In genomic region chr20:11982958-11983470, GRCh38 we compare ENCODE assay signal across 16 cellular contexts.
"Had no signal": no experiment of that assay in that cellular context is flagged by ENCODE, and none has a peak within 500 bp of the region (broad histone marks: within the 10 kb centered on the region; RNA-seq: fewer than 3 reads in every experiment).

No MANE protein-coding gene starts in this region.

- FAIRE-seq: bronchial epithelial cell had no signal

- DNase-seq: activated CD4-positive, CD25-positive, alpha-beta regulatory T cell treated with anti-CD3 and anti-CD28 coated beads, Interleukin-2, amount 50 U/mL, for 72 hours; activated naive CD4-positive, alpha-beta T cell treated with anti-CD3 and anti-CD28 coated beads, Interleukin-2, amount 10 ng/mL, durations not matched to agents 7 days and 5 days; activated T-cell treated with anti-CD3 and anti-CD28 coated beads, Interleukin-2, amount 50 U/mL, for 1 hour; dorsolateral prefrontal cortex; hypothalamus; kidney glomerular epithelial cell; naive thymus-derived CD8-positive, alpha-beta T cell; thyroid gland; uterus had no signal

- H3K4me3 ChIP-seq: ascending aorta, dorsolateral prefrontal cortex, esophagus muscularis mucosa, lung, SK-N-MC, thyroid gland, uterus had no signal

- H3K4me1 ChIP-seq: ascending aorta, thyroid gland, uterus had no signal

- H3K27ac ChIP-seq: ascending aorta, dorsolateral prefrontal cortex, esophagus muscularis mucosa, neutrophil, SK-N-MC, thyroid gland, uterus had no signal

- ATAC-seq: naive thymus-derived CD8-positive, alpha-beta T cell had no signal

- H3K27me3 Mint-ChIP-seq: naive thymus-derived CD8-positive, alpha-beta T cell had no signal

- H3K36me3 Mint-ChIP-seq: activated naive CD4-positive, alpha-beta T cell treated with anti-CD3 and anti-CD28 coated beads, Interleukin-2, amount 10 ng/mL, durations not matched to agents 7 days and 5 days; naive thymus-derived CD8-positive, alpha-beta T cell had no signal

- H3K27me3 ChIP-seq: ascending aorta, dorsolateral prefrontal cortex, esophagus muscularis mucosa, neutrophil, thyroid gland, uterus had no signal

- H3K27ac Mint-ChIP-seq: activated naive CD4-positive, alpha-beta T cell treated with anti-CD3 and anti-CD28 coated beads, Interleukin-2, amount 10 ng/mL, durations not matched to agents 7 days and 5 days; activated T-helper 2 cell treated with anti-CD3 and anti-CD28 coated beads, Interferon-gamma antibody, Interleukin-2, Interleukin-4, amounts not matched to agents 10 μg/mL and 5 μg/mL and 100 μg/mL, durations not matched to agents 14 hours and 24 hours and 36 hours; naive thymus-derived CD8-positive, alpha-beta T cell had no signal

- H3K36me3 ChIP-seq: ascending aorta, esophagus muscularis mucosa, neutrophil, thyroid gland, uterus had no signal

- H3K4me1 Mint-ChIP-seq: activated naive CD4-positive, alpha-beta T cell treated with anti-CD3 and anti-CD28 coated beads, Interleukin-2, amount 10 ng/mL, durations not matched to agents 7 days and 5 days; naive thymus-derived CD8-positive, alpha-beta T cell had no signal

- H3K9me3 Mint-ChIP-seq: activated naive CD4-positive, alpha-beta T cell treated with anti-CD3 and anti-CD28 coated beads, Interleukin-2, amount 10 ng/mL, durations not matched to agents 7 days and 5 days; activated T-helper 2 cell treated with anti-CD3 and anti-CD28 coated beads, Interferon-gamma antibody, Interleukin-2, Interleukin-4, amounts not matched to agents 10 μg/mL and 5 μg/mL and 100 μg/mL, durations not matched to agents 14 hours and 24 hours and 36 hours had no signal

- H3K9me3 ChIP-seq: ascending aorta, esophagus muscularis mucosa, neutrophil, thyroid gland, uterus had no signal

- H3K4me3 Mint-ChIP-seq: activated naive CD4-positive, alpha-beta T cell treated with anti-CD3 and anti-CD28 coated beads, Interleukin-2, amount 10 ng/mL, durations not matched to agents 7 days and 5 days; naive thymus-derived CD8-positive, alpha-beta T cell had no signal
